13 cellular contexts compared by ENCODE assay signal in genomic region chr18:9428301-9428706, GRCh38. TPM values are rescaled to one million over a fixed set of nuclear protein-coding genes. Genes with fewer than 3 reads are reported as not detected.
DNase-seq lines count a peak whose midpoint lies in the region; ATAC-seq and TF ChIP-seq lines count a peak whose summit lies in the region.
"Had no signal": no experiment of that assay in that cellular context is flagged by ENCODE, and none has a peak within 500 bp of the region (broad histone marks: within the 10 kb centered on the region; RNA-seq: fewer than 3 reads in every experiment).

No MANE protein-coding gene starts in this region.

- H3K9me3 Mint-ChIP-seq in glutamatergic neuron (ENCODE audit: unreplicated experiment) = peaks cover 5% of the 10 kb centered on the region
- H3K9me3 Mint-ChIP-seq in activated T-cell treated with anti-CD3 and anti-CD28 coated beads, Interleukin-2, amount 50 U/mL, for 4 hours = no peaks in the 10 kb centered on the region
- H3K9me3 Mint-ChIP-seq: activated naive CD8-positive, alpha-beta T cell treated with anti-CD3 and anti-CD28 coated beads, Interleukin-2, amount 50 U/mL, for 24 hours had no signal

- no peak overlapping the region for H3K4me3 ChIP-seq in H7 (ENCODE audit: insufficient read depth, low read depth, low read length)
- H3K4me3 ChIP-seq: right atrium auricular region, SJCRH30 had no signal

- ATAC-seq in Right ventricle myocardium inferior (peak; percentile 39), left ventricle myocardium superior (no peak), GM21367 (IDR thresholded peaks at IDR 0.05; ENCODE audit: unreplicated experiment) (no peak)
- ATAC-seq in activated T-cell treated with anti-CD3 and anti-CD28 coated beads, Interleukin-2, amount 50 U/mL, for 4 hours = no peak
- ATAC-seq: activated naive CD8-positive, alpha-beta T cell treated with anti-CD3 and anti-CD28 coated beads, Interleukin-2, amount 50 U/mL, for 24 hours; HCT116 had no signal

- H3K36me3 Mint-ChIP-seq in glutamatergic neuron (ENCODE audit: unreplicated experiment) = peaks cover 5% of the 10 kb centered on the region
- no peaks in the 10 kb centered on the region for H3K36me3 Mint-ChIP-seq in activated T-cell treated with anti-CD3 and anti-CD28 coated beads, Interleukin-2, amount 50 U/mL, for 4 hours (ENCODE audit: insufficient read depth)

- no peaks in the 10 kb centered on the region for H3K36me3 ChIP-seq in H7 (replicated peaks; ENCODE audit: control insufficient read depth, insufficient read depth, low read length)
- H3K36me3 ChIP-seq: right atrium auricular region, SJCRH30 had no signal

- H3K27me3 Mint-ChIP-seq in glutamatergic neuron (ENCODE audit: unreplicated experiment) = no peaks in the 10 kb centered on the region
- H3K27me3 Mint-ChIP-seq in activated T-cell treated with anti-CD3 and anti-CD28 coated beads, Interleukin-2, amount 50 U/mL, for 4 hours (ENCODE audit: low read depth) = peaks cover 1% of the 10 kb centered on the region
- H3K27me3 Mint-ChIP-seq: activated naive CD8-positive, alpha-beta T cell treated with anti-CD3 and anti-CD28 coated beads, Interleukin-2, amount 50 U/mL, for 24 hours had no signal

- no peaks in the 10 kb centered on the region for H3K27me3 ChIP-seq in H7 (ENCODE audit: control insufficient read depth, insufficient read depth, low read length)
- H3K27me3 ChIP-seq: right atrium auricular region, SJCRH30 had no signal

- peaks cover 1% of the 10 kb centered on the region for H3K4me1 Mint-ChIP-seq in glutamatergic neuron (ENCODE audit: low read depth, unreplicated experiment)
- peaks cover under 1% of the 10 kb centered on the region for H3K4me1 Mint-ChIP-seq in activated T-cell treated with anti-CD3 and anti-CD28 coated beads, Interleukin-2, amount 50 U/mL, for 4 hours (ENCODE audit: low read depth)

- H3K4me3 Mint-ChIP-seq in glutamatergic neuron (ENCODE audit: unreplicated experiment) = no peak overlapping the region
- H3K4me3 Mint-ChIP-seq in activated T-cell treated with anti-CD3 and anti-CD28 coated beads, Interleukin-2, amount 50 U/mL, for 4 hours = no peak overlapping the region
- H3K4me3 Mint-ChIP-seq: activated naive CD8-positive, alpha-beta T cell treated with anti-CD3 and anti-CD28 coated beads, Interleukin-2, amount 50 U/mL, for 24 hours had no signal

- intact Hi-C loops in Right ventricle myocardium inferior (cut with DNase I) = no loop called here
- intact Hi-C loops in left ventricle myocardium superior (cut with micrococcal nuclease) = no loop called here

- no peak for TF ChIP-seq CTCF in glutamatergic neuron (IDR thresholded peaks at IDR 0.05; ENCODE audit: partially characterized antibody, unreplicated experiment)

- peak overlapping the region; percentile 7 for H3K27ac Mint-ChIP-seq in glutamatergic neuron (ENCODE audit: unreplicated experiment)
- H3K27ac Mint-ChIP-seq: activated naive CD8-positive, alpha-beta T cell treated with anti-CD3 and anti-CD28 coated beads, Interleukin-2, amount 50 U/mL, for 24 hours had no signal

- DNase-seq in Right ventricle myocardium inferior (ENCODE audit: missing footprints) (no peak), left ventricle myocardium superior (no peak), NCI-H69 (lab: John Stamatoyannopoulos, UW) (peak; percentile 28), glutamatergic neuron (no peak), H7 (no peak)
- no peak for DNase-seq in activated naive CD4-positive, alpha-beta T cell treated with anti-CD3 and anti-CD28 coated beads, Interleukin-2, amount 50 U/mL, for 16 hours
- no peak for DNase-seq in activated T-cell treated with anti-CD3 and anti-CD28 coated beads, Interleukin-2, amount 50 U/mL, for 4 hours
- DNase-seq: activated CD4-positive, alpha-beta T cell treated with anti-CD3 and anti-CD28 coated beads, Interleukin-2, amount 50 U/mL, for 4 hours; activated naive CD8-positive, alpha-beta T cell treated with anti-CD3 and anti-CD28 coated beads, Interleukin-2, amount 50 U/mL, for 24 hours; SJCRH30 had no signal

RNA-seq across cellular contexts. Expression of gene RALBP1, which starts 47.0 kb away (rescaled TPM):
- total RNA-seq in Right ventricle myocardium inferior = 48.7 TPM
- 50.3 TPM for total RNA-seq in left ventricle myocardium superior
- 38.1 TPM for total RNA-seq in glutamatergic neuron (ENCODE audit: unreplicated experiment)
- 59.1 and 74.5 TPM in 2 replicates for total RNA-seq in H7 (2014; rRNA removed; shearing (Covaris generic))
- 10 to 100 TPM; 31.1 to 32.6 (median 31.7) TPM for total RNA-seq in activated T-cell treated with anti-CD3 and anti-CD28 coated beads, Interleukin-2, amount 50 U/mL, for 4 hours
